Comparison of ENCODE assay signal across 8 cellular contexts in the genomic region with DNA sequence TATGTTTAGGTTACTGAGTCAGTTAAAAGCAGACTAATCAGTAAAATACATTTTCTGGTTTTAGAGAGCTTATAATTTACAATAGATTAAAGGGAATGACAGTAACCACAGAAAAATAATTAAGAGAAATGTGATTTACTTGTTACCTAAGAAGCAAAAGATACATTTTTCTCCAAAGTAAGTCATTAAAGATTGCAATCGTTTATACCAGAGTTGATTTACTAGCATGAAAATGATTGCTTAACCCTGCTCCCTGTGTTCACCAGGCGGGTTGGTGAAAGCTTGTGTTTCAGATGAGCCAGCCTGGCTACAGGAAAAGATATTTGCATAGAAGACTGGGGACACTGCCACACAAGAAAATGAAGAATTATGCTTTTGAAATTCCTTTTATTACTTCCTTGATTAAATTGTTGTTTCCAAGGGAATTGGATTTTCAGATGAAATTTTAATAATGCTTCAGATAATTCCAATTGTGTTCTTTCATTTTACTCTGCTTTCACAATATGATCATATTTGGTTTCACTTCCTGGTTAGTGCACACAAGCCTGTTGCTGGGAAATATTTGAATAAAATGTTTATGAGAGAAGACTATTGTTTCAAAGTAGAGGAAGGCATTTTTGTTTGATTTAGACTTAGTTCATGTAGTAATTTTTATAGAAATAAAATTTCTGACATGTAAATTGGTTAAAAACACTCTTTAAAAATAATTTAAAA. TPM values are rescaled to one million over a fixed set of nuclear protein-coding genes. Genes with fewer than 3 reads are reported as not detected.
A peak's percentile ranks its signal among the peaks of the same experiment; 100 is the strongest.
DNase-seq lines count a peak whose midpoint lies in the region; ATAC-seq and TF ChIP-seq lines count a peak whose summit lies in the region.

No MANE protein-coding gene starts in this region.

- H3K4me1 ChIP-seq in DOHH2 (ENCODE audit: control insufficient read depth, low read length), result peaks cover 29% of the 10 kb centered on the region
- peaks cover 12 to 15% of the 10 kb centered on the region in 2 experiments for H3K4me1 ChIP-seq in SK-N-SH (ENCODE audit: control insufficient read depth in 1 of 2, insufficient read depth in 2 of 2, low read depth in 1 of 2, low read length in 1 of 2)
- peaks cover 5 to 19% (median 8%) of the 10 kb centered on the region in 4 donors for H3K4me1 ChIP-seq in transverse colon
- no peaks in the 10 kb centered on the region for H3K4me1 ChIP-seq in ascending aorta

- TF ChIP-seq CTCF in DOHH2 (IDR thresholded peaks at IDR 0.05; ENCODE audit: low read depth, low read length, poor library complexity, severe bottlenecking), result no peak
- TF ChIP-seq CTCF in SK-N-SH (IDR thresholded peaks at IDR 0.05), result no peak
- no peak for TF ChIP-seq CTCF in transverse colon (IDR thresholded peaks at IDR 0.05)
- TF ChIP-seq CTCF in ascending aorta (IDR thresholded peaks at IDR 0.05), result no peak
- TF ChIP-seq CTCF in chondrocyte (IDR thresholded peaks at IDR 0.05), result no peak

- no peaks in the 10 kb centered on the region for H3K36me3 Mint-ChIP-seq in chondrocyte (ENCODE audit: low read depth)

- 28% methylated on average over 2 of the region's 2 CpGs for WGBS in SK-N-SH (ENCODE audit: low lambda C conversion rate)
- 0 to 11% methylated on average over 2 of the region's 2 CpGs for WGBS in transverse colon (ENCODE audit: low coverage in 1 of 2), 2 donors

- H3K27ac Mint-ChIP-seq in chondrocyte (ENCODE audit: unreplicated experiment), result no peak overlapping the region

- no peaks in the 10 kb centered on the region for H3K27me3 Mint-ChIP-seq in chondrocyte (ENCODE audit: low read depth)

- no peak for TF ChIP-seq EP300 in SK-N-SH (IDR thresholded peaks at IDR 0.05; ENCODE audit: borderline replicate concordance in 1 of 2, low read depth in 1 of 2, low read length in 1 of 2)
- TF ChIP-seq EP300 in transverse colon (IDR thresholded peaks at IDR 0.05; ENCODE audit: low read depth), result no peak

- no peaks in the 10 kb centered on the region for H4K20me1 ChIP-seq in DOHH2 (ENCODE audit: control insufficient read depth, insufficient read depth, low read depth, low read length)
- no peaks in the 10 kb centered on the region for H4K20me1 ChIP-seq in SK-N-SH (ENCODE audit: insufficient read depth)

- no peaks in the 10 kb centered on the region for H3K9me3 Mint-ChIP-seq in chondrocyte (ENCODE audit: low read depth)

- peak; percentile 73 for ATAC-seq in GM21367 (IDR thresholded peaks at IDR 0.05; ENCODE audit: unreplicated experiment)

- intact Hi-C loops in transverse colon (cut with DNase I; ENCODE audit: low total_unique reads), result no loop called here
- intact Hi-C loops in ascending aorta (cut with DNase I), result no loop called here

- H3K9me3 ChIP-seq in DOHH2 (ENCODE audit: control insufficient read depth, insufficient read depth, low read length) (no peaks in the 10 kb centered on the region), SK-N-SH (no peaks in the 10 kb centered on the region), transverse colon (no peaks in the 10 kb centered on the region), ascending aorta (no peaks in the 10 kb centered on the region)

- H2AFZ ChIP-seq in SK-N-SH (ENCODE audit: low read depth), result peak overlapping the region; percentile 49

- peak overlapping the region; percentile 54 for H3K4me3 ChIP-seq in DOHH2 (ENCODE audit: low read length)
- peak overlapping the region in 1 of 2 experiments; percentile 5; a peak in 1 of 4 replicates for H3K4me3 ChIP-seq in SK-N-SH (ENCODE audit: low read depth in 2 of 2, low read length in 1 of 2)
- peak overlapping the region in 2 of 4 donors; percentile 2 to 19 for H3K4me3 ChIP-seq in transverse colon
- no peak overlapping the region for H3K4me3 ChIP-seq in ascending aorta

- H3K9me2 ChIP-seq in DOHH2 (replicated peaks; ENCODE audit: control insufficient read depth, low read length) (no peaks in the 10 kb centered on the region), SK-N-SH (no peaks in the 10 kb centered on the region; the same call in 1 of the 2 replicates)

- H3K79me2 ChIP-seq in DOHH2 (ENCODE audit: control insufficient read depth, low read length) (peaks cover 3% of the 10 kb centered on the region), SK-N-SH (ENCODE audit: insufficient read depth) (no peaks in the 10 kb centered on the region)

- in situ Hi-C loops in transverse colon (cut with MboI; ENCODE audit: low pct_ligation_motif_present in 1 of 4, low pct_unique_long_range_greater_than_20kb in 1 of 4, low sequenced_read_pairs in 3 of 4), result no loop called here

- POLR2A ChIA-PET in SK-N-SH (lab: Yijun Ruan, JAX), result no interaction called here

- CTCF ChIA-PET in SK-N-SH (lab: Yijun Ruan, JAX), result interaction anchor here (1.3 to 1.5 kb wide), 3 partner anchors 10 to 69 kb away, joined by 3 to 5 read pairs (median 4); no protein-coding TSS in a partner anchor

- H3K4me2 ChIP-seq in DOHH2 (ENCODE audit: low read length) (peak overlapping the region; percentile 73), SK-N-SH (peak overlapping the region; percentile 14; the same call in 1 of the 2 replicates)

- H3K4me3 Mint-ChIP-seq in chondrocyte (ENCODE audit: unreplicated experiment), result no peak overlapping the region

- no peak overlapping the region for H3K9ac ChIP-seq in SK-N-SH

- no peak for TF ChIP-seq RAD21 in SK-N-SH (IDR thresholded peaks at IDR 0.05; ENCODE audit: low read length)

- peaks cover 23% of the 10 kb centered on the region for H3K36me3 ChIP-seq in DOHH2 (ENCODE audit: control insufficient read depth, low read length)
- no peaks in the 10 kb centered on the region for H3K36me3 ChIP-seq in SK-N-SH (replicated peaks in 1 of 2; ENCODE audit: control insufficient read depth in 1 of 2, insufficient read depth in 2 of 2, low read length in 1 of 2)
- H3K36me3 ChIP-seq in transverse colon, result no peaks in the 10 kb centered on the region
- no peaks in the 10 kb centered on the region for H3K36me3 ChIP-seq in ascending aorta

- H3K4me1 Mint-ChIP-seq in chondrocyte (ENCODE audit: low read depth), result peaks cover 5% of the 10 kb centered on the region

- no peak for TF ChIP-seq POLR2A in transverse colon (IDR thresholded peaks at IDR 0.05)

- H3K27ac ChIP-seq in DOHH2 (ENCODE audit: low read depth, low read length), result peak overlapping the region; percentile 45
- peak overlapping the region; percentile 2 to 50; a peak in 2 of 4 replicates for H3K27ac ChIP-seq in SK-N-SH (ENCODE audit: low read depth in 2 of 2, low read length in 1 of 2)
- peak overlapping the region; percentile 24 to 65 (median 53) for H3K27ac ChIP-seq in transverse colon
- H3K27ac ChIP-seq in ascending aorta, result no peak overlapping the region

- H3K27me3 ChIP-seq in DOHH2 (ENCODE audit: control insufficient read depth, low read length) (no peaks in the 10 kb centered on the region), SK-N-SH (ENCODE audit: insufficient read depth) (no peaks in the 10 kb centered on the region), transverse colon (no peaks in the 10 kb centered on the region), ascending aorta (no peaks in the 10 kb centered on the region)

- no peaks in the 10 kb centered on the region for H3F3A ChIP-seq in DOHH2 (ENCODE audit: control insufficient read depth, insufficient read depth)
- peaks cover 8% of the 10 kb centered on the region for H3F3A ChIP-seq in SK-N-SH (replicated peaks; ENCODE audit: insufficient read depth)

- peak; percentile 43 for DNase-seq in HPDE6-E6E7 (ENCODE audit: extremely low spot score)
- no peak for DNase-seq in SK-N-SH
- peak; percentile 33 for DNase-seq in foreskin melanocyte
- DNase-seq in transverse colon, result peak; percentile 18
- no peak for DNase-seq in ascending aorta (ENCODE audit: low spot score in 2 of 2)
- DNase-seq in chondrocyte (ENCODE audit: low spot score), result no peak

TF ChIP-seq in SK-N-SH, 30 proteins besides CTCF, POLR2A, EP300 and RAD21:
- TF ChIP-seq, protein P1, sequence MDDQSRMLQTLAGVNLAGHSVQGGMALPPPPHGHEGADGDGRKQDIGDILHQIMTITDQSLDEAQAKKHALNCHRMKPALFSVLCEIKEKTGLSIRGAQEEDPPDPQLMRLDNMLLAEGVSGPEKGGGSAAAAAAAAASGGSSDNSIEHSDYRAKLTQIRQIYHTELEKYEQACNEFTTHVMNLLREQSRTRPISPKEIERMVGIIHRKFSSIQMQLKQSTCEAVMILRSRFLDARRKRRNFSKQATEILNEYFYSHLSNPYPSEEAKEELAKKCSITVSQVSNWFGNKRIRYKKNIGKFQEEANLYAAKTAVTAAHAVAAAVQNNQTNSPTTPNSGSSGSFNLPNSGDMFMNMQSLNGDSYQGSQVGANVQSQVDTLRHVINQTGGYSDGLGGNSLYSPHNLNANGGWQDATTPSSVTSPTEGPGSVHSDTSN (IDR thresholded peaks at IDR 0.05), result 0 out of 2 replicates have a peak, but pooled peaks have one; percentile 2
- TF ChIP-seq, protein P2, sequence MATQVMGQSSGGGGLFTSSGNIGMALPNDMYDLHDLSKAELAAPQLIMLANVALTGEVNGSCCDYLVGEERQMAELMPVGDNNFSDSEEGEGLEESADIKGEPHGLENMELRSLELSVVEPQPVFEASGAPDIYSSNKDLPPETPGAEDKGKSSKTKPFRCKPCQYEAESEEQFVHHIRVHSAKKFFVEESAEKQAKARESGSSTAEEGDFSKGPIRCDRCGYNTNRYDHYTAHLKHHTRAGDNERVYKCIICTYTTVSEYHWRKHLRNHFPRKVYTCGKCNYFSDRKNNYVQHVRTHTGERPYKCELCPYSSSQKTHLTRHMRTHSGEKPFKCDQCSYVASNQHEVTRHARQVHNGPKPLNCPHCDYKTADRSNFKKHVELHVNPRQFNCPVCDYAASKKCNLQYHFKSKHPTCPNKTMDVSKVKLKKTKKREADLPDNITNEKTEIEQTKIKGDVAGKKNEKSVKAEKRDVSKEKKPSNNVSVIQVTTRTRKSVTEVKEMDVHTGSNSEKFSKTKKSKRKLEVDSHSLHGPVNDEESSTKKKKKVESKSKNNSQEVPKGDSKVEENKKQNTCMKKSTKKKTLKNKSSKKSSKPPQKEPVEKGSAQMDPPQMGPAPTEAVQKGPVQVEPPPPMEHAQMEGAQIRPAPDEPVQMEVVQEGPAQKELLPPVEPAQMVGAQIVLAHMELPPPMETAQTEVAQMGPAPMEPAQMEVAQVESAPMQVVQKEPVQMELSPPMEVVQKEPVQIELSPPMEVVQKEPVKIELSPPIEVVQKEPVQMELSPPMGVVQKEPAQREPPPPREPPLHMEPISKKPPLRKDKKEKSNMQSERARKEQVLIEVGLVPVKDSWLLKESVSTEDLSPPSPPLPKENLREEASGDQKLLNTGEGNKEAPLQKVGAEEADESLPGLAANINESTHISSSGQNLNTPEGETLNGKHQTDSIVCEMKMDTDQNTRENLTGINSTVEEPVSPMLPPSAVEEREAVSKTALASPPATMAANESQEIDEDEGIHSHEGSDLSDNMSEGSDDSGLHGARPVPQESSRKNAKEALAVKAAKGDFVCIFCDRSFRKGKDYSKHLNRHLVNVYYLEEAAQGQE (IDR thresholded peaks at IDR 0.05; ENCODE audit: low read depth, low read length), result no peak
- TF ChIP-seq POLR2AphosphoS5 (IDR thresholded peaks at IDR 0.05; ENCODE audit: low read depth, low read length) (no peak), ELF1 (IDR thresholded peaks at IDR 0.05) (peak; percentile 53; the same call in 1 of the 2 replicates)

RNA-seq across cellular contexts. Expression of a gene that starts 28.0 kb away (rescaled TPM):
- polyA plus RNA-seq in SK-N-SH (2012; rRNA removed), result 3.7 and 5.2 TPM in 2 replicates
- polyA plus RNA-seq in SK-N-SH (2012; cell fraction: cytosol; rRNA removed), result 4.5 and 5.8 TPM in 2 replicates
- polyA plus RNA-seq in SK-N-SH (2012; cell fraction: nucleus; rRNA removed), result 2.7 and 4.4 TPM in 2 replicates
- total RNA-seq in transverse colon (10 to 100 TPM in 2 of 4 donors, 1 to 10 TPM in 2; 7.0 to 10.5 (median 8.7) TPM), ascending aorta (4.2 TPM), chondrocyte (1.2 to 3.2 TPM (median 1.5 TPM) in 3 replicates)

Comparison
In these comparisons a context has a peak if more than half of its experiments do, and no peak if none do; other contexts are left out.
1. H3K27ac ChIP-seq: peak in DOHH2 (single experiment), SK-N-SH (2 of 2) and transverse colon (4 of 4); none in ascending aorta (0 of 2).
2. DNase-seq: peak in HPDE6-E6E7 (single experiment), foreskin melanocyte (single experiment) and transverse colon (single experiment); none in SK-N-SH (single experiment), ascending aorta (0 of 2) and chondrocyte (single experiment).